In genomic region chr7:98240961-98241673, GRCh38 we compare ENCODE assay signal across 8 cellular contexts.
DNase-seq lines count a peak whose midpoint lies in the region; ATAC-seq lines count a peak whose summit lies in the region.

No MANE protein-coding gene starts in this region.

- peak; percentile 73 for ATAC-seq in HG03432 (IDR thresholded peaks at IDR 0.05; ENCODE audit: unreplicated experiment)

- peak; percentile 6 for DNase-seq in activated naive CD4-positive, alpha-beta T cell treated with Interleukin-2 at 50 U/mL for 16 hours
- DNase-seq in activated naive CD4-positive, alpha-beta T cell (lab: John Stamatoyannopoulos, UW), result no peak
- peak; percentile 12 for DNase-seq in UCSD-AML1 (lab: John Stamatoyannopoulos, UW; ENCODE audit: unreplicated experiment)
- DNase-seq in fibroblast of the conjunctiva (ENCODE audit: low read depth), result peak; percentile 10
- peak; percentile 19 for DNase-seq in pons (ENCODE audit: low spot score)
- DNase-seq in DMS79 (lab: John Stamatoyannopoulos, UW), result no peak
- DNase-seq in NCI-H1048 (lab: John Stamatoyannopoulos, UW), result no peak

Comparison
In these comparisons a context has a peak if more than half of its experiments do, and no peak if none do; other contexts are left out.
1. DNase-seq: peak in activated naive CD4-positive, alpha-beta T cell treated with Interleukin-2 at 50 U/mL for 16 hours (single experiment), UCSD-AML1 (single experiment), fibroblast of the conjunctiva (single experiment) and pons (single experiment); none in activated naive CD4-positive, alpha-beta T cell (0 of 4), DMS79 (single experiment) and NCI-H1048 (single experiment).